ENCODE assay signal across 7 cellular contexts in genomic region chr4:95764961-95765360, GRCh38.
"Had no signal": no experiment of that assay in that cellular context is flagged by ENCODE, and none has a peak within 500 bp of the region (broad histone marks: within the 10 kb centered on the region; RNA-seq: fewer than 3 reads in every experiment).

No MANE protein-coding gene starts in this region.

- H3K4me3 Mint-ChIP-seq: IgD-negative memory B cell had no signal

- ATAC-seq: HepG2, K562 had no signal

- H3K4me1 Mint-ChIP-seq: IgD-negative memory B cell had no signal

- H3K4me3 ChIP-seq: K562 had no signal

- FAIRE-seq: HepG2, HTR-8/SVneo, K562 had no signal

- DNase-seq: IMR-90, KBM-7 had no signal

- H3K27ac ChIP-seq: HL-60 had no signal

- H3K27me3 Mint-ChIP-seq: IgD-negative memory B cell had no signal

- H3K27ac Mint-ChIP-seq: IgD-negative memory B cell had no signal

- H3K36me3 Mint-ChIP-seq: IgD-negative memory B cell had no signal
